Comparison of ENCODE assay signal across 15 cellular contexts in the genomic region with DNA sequence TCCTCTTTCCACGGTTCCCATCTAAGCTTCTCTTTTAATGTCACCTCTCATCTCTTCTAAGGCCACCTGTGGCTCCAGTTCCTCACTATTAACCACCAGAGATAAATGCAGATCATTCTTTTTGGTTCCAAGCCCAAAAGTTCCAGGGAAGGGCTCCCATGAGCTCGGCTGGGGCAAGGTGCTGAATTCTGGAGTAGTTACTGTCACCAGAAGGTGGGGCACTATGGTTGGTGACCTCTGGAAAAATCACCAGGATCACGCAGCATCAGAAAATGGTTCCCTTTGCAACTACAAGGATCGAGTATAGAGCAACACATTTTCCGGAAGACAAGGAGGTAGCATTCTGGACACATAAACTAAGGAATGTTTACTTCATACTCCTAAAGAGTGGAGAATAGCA.
"Had no signal": no experiment of that assay in that cellular context is flagged by ENCODE, and none has a peak within 500 bp of the region (broad histone marks: within the 10 kb centered on the region; RNA-seq: fewer than 3 reads in every experiment).

No MANE protein-coding gene starts in this region.

- H3K9me3 ChIP-seq: lower lobe of right lung, thoracic aorta had no signal

- ATAC-seq: esophagus mucosa; lower lobe of right lung; naive thymus-derived CD4-positive, alpha-beta T cell; sciatic nerve; stimulated activated memory B cell treated with anti-CD40 and anti-IgM and Interleukin-4, amounts not matched to agents 10 μg/mL and 1 μg/mL and 100 μg/mL, for 72 hours had no signal

- DNase-seq: activated gamma-delta T cell treated with Interleukin-2 at 50 U/mL for 16 hours; activated T-cell treated with anti-CD3 and anti-CD28 coated beads, Interleukin-2, amount 50 U/mL, for 1 hour; aorta; effector CD8-positive, alpha-beta T cell; lower lobe of right lung; naive thymus-derived CD4-positive, alpha-beta T cell; posterior cingulate gyrus; small intestine had no signal

- H3K4me3 ChIP-seq: lower lobe of right lung, thoracic aorta had no signal

- H3K27ac ChIP-seq: lower lobe of right lung, thoracic aorta had no signal

- H3K36me3 ChIP-seq: lower lobe of right lung, thoracic aorta had no signal

- H3K4me1 ChIP-seq: lower lobe of right lung had no signal

- FAIRE-seq: endothelial cell of umbilical vein, frontal cortex, islet of Langerhans, small intestine had no signal
